Comparison of ENCODE assay signal across 1 cellular context in the genomic region with DNA sequence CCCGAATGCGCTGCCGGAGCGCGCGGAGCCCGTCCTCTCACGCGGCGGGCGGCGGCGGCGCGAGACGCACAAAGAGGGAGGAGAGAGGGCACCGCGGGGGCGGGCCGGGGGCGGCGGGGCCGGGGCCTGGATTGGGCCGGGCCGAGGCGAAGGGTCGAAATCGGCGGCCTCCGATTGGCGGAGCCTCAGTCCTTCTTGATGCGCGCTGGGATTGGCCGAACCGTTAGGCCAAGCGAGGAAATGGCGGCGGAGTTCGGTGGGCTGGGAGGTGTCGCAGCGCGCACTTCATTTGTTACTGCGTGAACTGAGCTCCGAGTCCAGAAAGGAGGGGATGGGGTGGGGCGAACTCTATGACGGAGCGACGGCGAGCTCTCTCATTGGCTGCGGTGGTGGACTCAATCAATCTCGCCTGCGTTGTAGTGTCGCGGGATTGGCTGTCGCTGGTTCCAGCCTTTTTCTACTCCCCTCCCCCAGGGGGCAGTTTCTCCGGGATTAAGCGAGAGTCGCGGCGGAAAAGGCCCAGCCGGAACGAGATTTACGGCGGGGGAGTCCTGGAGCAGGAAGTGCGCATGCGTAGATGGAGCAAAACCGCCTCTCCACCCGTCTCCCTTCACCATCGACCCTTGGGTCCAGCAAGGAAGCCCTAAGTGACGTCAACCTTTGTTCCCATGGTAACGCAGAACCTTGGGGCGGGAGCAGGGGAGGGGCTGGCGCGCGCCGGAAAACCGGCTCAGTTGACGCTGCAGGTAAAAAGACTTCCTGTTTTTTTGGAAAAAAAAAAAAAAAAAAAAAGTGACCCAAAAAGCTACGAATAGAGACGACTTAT.
TF ChIP-seq lines count a peak whose summit lies in the region.

A gene with protein sequence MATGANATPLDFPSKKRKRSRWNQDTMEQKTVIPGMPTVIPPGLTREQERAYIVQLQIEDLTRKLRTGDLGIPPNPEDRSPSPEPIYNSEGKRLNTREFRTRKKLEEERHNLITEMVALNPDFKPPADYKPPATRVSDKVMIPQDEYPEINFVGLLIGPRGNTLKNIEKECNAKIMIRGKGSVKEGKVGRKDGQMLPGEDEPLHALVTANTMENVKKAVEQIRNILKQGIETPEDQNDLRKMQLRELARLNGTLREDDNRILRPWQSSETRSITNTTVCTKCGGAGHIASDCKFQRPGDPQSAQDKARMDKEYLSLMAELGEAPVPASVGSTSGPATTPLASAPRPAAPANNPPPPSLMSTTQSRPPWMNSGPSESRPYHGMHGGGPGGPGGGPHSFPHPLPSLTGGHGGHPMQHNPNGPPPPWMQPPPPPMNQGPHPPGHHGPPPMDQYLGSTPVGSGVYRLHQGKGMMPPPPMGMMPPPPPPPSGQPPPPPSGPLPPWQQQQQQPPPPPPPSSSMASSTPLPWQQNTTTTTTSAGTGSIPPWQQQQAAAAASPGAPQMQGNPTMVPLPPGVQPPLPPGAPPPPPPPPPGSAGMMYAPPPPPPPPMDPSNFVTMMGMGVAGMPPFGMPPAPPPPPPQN (minus strand): TSS at position 70 of the 826 bp plus-strand sequence. CDS start 150 bp downstream, outside the sequence.

TF ChIP-seq in K562, 482 proteins besides CTCF, POLR2A, EP300 and RAD21 (continued from another document and continues in another):
- TF ChIP-seq, protein P1, sequence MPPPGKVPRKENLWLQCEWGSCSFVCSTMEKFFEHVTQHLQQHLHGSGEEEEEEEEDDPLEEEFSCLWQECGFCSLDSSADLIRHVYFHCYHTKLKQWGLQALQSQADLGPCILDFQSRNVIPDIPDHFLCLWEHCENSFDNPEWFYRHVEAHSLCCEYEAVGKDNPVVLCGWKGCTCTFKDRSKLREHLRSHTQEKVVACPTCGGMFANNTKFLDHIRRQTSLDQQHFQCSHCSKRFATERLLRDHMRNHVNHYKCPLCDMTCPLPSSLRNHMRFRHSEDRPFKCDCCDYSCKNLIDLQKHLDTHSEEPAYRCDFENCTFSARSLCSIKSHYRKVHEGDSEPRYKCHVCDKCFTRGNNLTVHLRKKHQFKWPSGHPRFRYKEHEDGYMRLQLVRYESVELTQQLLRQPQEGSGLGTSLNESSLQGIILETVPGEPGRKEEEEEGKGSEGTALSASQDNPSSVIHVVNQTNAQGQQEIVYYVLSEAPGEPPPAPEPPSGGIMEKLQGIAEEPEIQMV (tag; conservative IDR thresholded peaks at IDR 0.05; ENCODE audit: low read depth): no peak
- peak; percentile 81 for TF ChIP-seq C11orf30 (IDR thresholded peaks at IDR 0.05; ENCODE audit: low read depth)
- no peak for TF ChIP-seq CHCHD3 (CRISPR knock-in tag; IDR thresholded peaks at IDR 0.05)
- no peak for TF ChIP-seq MAFG (tag; conservative IDR thresholded peaks at IDR 0.05)
- TF ChIP-seq, protein P2, sequence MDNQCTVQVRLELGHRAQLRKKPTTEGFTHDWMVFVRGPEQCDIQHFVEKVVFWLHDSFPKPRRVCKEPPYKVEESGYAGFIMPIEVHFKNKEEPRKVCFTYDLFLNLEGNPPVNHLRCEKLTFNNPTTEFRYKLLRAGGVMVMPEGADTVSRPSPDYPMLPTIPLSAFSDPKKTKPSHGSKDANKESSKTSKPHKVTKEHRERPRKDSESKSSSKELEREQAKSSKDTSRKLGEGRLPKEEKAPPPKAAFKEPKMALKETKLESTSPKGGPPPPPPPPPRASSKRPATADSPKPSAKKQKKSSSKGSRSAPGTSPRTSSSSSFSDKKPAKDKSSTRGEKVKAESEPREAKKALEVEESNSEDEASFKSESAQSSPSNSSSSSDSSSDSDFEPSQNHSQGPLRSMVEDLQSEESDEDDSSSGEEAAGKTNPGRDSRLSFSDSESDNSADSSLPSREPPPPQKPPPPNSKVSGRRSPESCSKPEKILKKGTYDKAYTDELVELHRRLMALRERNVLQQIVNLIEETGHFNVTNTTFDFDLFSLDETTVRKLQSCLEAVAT (IDR thresholded peaks at IDR 0.05): no peak
- TF ChIP-seq NFIC (IDR thresholded peaks at IDR 0.05): no peak
- TF ChIP-seq CBFB (CRISPR knock-in tag; IDR thresholded peaks at IDR 0.05): no peak
- TF ChIP-seq, protein P3, sequence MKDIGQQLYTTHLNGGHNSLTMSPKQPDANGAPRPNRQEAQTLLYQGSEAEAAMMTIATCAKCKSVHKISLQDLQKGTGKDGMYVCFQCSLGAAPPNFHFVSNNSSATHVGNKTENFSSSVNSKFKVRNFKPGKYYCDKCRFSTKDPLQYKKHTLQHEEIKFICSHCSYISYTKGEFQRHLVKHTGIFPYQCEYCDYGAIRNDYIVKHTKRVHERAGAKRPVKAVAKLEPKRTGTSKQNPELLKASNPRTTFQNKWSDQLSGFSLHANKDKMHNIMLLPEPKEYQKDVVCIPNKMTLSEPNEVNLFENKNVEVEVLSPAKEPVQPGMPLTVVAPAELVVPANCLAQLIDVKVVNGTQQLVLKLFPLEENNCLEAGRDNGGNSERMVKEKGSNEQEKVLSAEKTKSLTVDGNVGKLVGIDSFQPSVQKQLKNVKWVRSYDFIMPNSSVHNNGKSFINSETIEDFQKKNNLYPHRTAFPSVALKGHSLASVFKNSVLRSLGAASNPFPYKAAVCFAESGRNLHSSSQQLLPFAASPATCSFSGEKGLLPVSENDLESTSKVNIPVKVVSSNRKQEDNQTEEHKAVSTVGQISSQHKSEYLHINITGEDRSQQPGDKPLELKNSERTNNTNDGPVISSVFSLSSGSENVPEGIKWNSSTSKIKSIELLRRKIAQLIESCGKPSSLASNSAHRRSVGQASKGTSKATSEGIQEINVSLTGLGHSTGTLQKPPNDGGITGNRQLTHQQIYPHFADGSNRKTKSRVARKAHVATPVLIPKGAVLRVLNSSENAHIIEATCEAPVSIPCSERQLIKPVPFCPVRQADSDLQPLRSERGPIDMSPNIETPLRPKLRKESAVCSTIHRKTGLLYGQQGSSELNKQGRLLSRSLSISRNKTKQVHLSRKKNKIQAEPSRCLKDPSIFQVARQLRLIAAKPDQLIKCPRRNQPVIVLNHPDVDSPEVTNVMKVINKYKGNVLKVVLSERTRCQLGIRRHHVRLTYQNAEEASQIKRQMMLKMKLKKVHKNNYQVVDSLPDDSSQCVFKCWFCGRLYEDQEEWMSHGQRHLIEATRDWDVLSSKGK (CRISPR knock-in tag; IDR thresholded peaks at IDR 0.05): no peak
- TF ChIP-seq SMARCB1 (IDR thresholded peaks at IDR 0.05; ENCODE audit: insufficient read length, low read depth): no peak
- TF ChIP-seq CREB1 (IDR thresholded peaks at IDR 0.05): peak; percentile 74
- TF ChIP-seq CREB1 (CRISPR knock-in tag; IDR thresholded peaks at IDR 0.05): peak; percentile 82
- TF ChIP-seq MEIS2 (IDR thresholded peaks at IDR 0.05; ENCODE audit: partially characterized antibody): peak; percentile 91
- no peak for TF ChIP-seq BRD4 (IDR thresholded peaks at IDR 0.05)
- TF ChIP-seq, protein P4, sequence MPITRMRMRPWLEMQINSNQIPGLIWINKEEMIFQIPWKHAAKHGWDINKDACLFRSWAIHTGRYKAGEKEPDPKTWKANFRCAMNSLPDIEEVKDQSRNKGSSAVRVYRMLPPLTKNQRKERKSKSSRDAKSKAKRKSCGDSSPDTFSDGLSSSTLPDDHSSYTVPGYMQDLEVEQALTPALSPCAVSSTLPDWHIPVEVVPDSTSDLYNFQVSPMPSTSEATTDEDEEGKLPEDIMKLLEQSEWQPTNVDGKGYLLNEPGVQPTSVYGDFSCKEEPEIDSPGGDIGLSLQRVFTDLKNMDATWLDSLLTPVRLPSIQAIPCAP (CRISPR knock-in tag; IDR thresholded peaks at IDR 0.05; ENCODE audit: borderline replicate concordance): no peak
- TF ChIP-seq ATF1 (CRISPR knock-in tag; IDR thresholded peaks at IDR 0.05): 0 out of 2 replicates have a peak, but pooled peaks have one; percentile 50
- TF ChIP-seq ATF1 (tag; IDR thresholded peaks at IDR 0.05): peak; percentile 97
- TF ChIP-seq ZC3H8 (IDR thresholded peaks at IDR 0.05): no peak
- TF ChIP-seq, protein P5, sequence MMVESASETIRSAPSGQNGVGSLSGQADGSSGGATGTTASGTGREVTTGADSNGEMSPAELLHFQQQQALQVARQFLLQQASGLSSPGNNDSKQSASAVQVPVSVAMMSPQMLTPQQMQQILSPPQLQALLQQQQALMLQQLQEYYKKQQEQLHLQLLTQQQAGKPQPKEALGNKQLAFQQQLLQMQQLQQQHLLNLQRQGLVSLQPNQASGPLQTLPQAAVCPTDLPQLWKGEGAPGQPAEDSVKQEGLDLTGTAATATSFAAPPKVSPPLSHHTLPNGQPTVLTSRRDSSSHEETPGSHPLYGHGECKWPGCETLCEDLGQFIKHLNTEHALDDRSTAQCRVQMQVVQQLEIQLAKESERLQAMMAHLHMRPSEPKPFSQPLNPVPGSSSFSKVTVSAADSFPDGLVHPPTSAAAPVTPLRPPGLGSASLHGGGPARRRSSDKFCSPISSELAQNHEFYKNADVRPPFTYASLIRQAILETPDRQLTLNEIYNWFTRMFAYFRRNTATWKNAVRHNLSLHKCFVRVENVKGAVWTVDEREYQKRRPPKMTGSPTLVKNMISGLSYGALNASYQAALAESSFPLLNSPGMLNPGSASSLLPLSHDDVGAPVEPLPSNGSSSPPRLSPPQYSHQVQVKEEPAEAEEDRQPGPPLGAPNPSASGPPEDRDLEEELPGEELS (CRISPR knock-in tag; IDR thresholded peaks at IDR 0.05; ENCODE audit: borderline replicate concordance): no peak
- TF ChIP-seq, protein P6, sequence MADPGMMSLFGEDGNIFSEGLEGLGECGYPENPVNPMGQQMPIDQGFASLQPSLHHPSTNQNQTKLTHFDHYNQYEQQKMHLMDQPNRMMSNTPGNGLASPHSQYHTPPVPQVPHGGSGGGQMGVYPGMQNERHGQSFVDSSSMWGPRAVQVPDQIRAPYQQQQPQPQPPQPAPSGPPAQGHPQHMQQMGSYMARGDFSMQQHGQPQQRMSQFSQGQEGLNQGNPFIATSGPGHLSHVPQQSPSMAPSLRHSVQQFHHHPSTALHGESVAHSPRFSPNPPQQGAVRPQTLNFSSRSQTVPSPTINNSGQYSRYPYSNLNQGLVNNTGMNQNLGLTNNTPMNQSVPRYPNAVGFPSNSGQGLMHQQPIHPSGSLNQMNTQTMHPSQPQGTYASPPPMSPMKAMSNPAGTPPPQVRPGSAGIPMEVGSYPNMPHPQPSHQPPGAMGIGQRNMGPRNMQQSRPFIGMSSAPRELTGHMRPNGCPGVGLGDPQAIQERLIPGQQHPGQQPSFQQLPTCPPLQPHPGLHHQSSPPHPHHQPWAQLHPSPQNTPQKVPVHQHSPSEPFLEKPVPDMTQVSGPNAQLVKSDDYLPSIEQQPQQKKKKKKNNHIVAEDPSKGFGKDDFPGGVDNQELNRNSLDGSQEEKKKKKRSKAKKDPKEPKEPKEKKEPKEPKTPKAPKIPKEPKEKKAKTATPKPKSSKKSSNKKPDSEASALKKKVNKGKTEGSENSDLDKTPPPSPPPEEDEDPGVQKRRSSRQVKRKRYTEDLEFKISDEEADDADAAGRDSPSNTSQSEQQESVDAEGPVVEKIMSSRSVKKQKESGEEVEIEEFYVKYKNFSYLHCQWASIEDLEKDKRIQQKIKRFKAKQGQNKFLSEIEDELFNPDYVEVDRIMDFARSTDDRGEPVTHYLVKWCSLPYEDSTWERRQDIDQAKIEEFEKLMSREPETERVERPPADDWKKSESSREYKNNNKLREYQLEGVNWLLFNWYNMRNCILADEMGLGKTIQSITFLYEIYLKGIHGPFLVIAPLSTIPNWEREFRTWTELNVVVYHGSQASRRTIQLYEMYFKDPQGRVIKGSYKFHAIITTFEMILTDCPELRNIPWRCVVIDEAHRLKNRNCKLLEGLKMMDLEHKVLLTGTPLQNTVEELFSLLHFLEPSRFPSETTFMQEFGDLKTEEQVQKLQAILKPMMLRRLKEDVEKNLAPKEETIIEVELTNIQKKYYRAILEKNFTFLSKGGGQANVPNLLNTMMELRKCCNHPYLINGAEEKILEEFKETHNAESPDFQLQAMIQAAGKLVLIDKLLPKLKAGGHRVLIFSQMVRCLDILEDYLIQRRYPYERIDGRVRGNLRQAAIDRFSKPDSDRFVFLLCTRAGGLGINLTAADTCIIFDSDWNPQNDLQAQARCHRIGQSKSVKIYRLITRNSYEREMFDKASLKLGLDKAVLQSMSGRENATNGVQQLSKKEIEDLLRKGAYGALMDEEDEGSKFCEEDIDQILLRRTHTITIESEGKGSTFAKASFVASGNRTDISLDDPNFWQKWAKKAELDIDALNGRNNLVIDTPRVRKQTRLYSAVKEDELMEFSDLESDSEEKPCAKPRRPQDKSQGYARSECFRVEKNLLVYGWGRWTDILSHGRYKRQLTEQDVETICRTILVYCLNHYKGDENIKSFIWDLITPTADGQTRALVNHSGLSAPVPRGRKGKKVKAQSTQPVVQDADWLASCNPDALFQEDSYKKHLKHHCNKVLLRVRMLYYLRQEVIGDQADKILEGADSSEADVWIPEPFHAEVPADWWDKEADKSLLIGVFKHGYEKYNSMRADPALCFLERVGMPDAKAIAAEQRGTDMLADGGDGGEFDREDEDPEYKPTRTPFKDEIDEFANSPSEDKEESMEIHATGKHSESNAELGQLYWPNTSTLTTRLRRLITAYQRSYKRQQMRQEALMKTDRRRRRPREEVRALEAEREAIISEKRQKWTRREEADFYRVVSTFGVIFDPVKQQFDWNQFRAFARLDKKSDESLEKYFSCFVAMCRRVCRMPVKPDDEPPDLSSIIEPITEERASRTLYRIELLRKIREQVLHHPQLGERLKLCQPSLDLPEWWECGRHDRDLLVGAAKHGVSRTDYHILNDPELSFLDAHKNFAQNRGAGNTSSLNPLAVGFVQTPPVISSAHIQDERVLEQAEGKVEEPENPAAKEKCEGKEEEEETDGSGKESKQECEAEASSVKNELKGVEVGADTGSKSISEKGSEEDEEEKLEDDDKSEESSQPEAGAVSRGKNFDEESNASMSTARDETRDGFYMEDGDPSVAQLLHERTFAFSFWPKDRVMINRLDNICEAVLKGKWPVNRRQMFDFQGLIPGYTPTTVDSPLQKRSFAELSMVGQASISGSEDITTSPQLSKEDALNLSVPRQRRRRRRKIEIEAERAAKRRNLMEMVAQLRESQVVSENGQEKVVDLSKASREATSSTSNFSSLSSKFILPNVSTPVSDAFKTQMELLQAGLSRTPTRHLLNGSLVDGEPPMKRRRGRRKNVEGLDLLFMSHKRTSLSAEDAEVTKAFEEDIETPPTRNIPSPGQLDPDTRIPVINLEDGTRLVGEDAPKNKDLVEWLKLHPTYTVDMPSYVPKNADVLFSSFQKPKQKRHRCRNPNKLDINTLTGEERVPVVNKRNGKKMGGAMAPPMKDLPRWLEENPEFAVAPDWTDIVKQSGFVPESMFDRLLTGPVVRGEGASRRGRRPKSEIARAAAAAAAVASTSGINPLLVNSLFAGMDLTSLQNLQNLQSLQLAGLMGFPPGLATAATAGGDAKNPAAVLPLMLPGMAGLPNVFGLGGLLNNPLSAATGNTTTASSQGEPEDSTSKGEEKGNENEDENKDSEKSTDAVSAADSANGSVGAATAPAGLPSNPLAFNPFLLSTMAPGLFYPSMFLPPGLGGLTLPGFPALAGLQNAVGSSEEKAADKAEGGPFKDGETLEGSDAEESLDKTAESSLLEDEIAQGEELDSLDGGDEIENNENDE (IDR thresholded peaks at IDR 0.05; ENCODE audit: low read depth, low read length): no peak
- TF ChIP-seq ZNF445 (CRISPR knock-in tag; IDR thresholded peaks at IDR 0.05; ENCODE audit: low read depth): no peak
- TF ChIP-seq ZNF384 (IDR thresholded peaks at IDR 0.05; ENCODE audit: low read depth, low read length): peak; percentile 96
- TF ChIP-seq, protein P7, sequence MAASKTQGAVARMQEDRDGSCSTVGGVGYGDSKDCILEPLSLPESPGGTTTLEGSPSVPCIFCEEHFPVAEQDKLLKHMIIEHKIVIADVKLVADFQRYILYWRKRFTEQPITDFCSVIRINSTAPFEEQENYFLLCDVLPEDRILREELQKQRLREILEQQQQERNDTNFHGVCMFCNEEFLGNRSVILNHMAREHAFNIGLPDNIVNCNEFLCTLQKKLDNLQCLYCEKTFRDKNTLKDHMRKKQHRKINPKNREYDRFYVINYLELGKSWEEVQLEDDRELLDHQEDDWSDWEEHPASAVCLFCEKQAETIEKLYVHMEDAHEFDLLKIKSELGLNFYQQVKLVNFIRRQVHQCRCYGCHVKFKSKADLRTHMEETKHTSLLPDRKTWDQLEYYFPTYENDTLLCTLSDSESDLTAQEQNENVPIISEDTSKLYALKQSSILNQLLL (CRISPR knock-in tag; IDR thresholded peaks at IDR 0.05; ENCODE audit: borderline replicate concordance): no peak
